Comparison of ENCODE assay signal across 21 cellular contexts in the genomic region with DNA sequence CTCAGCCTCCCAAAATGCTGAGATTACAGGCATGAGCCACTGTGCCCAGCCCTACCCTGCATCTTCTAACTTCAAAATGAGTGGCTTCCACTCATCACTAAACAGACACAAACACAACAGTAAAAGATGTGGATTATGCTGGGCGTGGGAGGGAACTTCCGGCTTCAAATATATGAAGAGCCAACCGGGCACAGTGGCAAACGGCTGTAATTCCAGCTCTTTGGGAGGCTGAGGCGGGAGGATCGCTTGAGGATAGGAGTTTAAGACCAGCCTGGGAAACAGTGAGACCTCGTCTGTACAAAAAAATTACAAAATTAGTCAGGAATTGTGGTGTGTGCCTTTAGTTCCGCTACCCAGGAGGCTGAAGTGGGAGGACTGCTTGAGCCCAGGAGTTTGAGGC.
"Had no signal": no experiment of that assay in that cellular context is flagged by ENCODE, and none has a peak within 500 bp of the region (broad histone marks: within the 10 kb centered on the region; RNA-seq: fewer than 3 reads in every experiment).

No MANE protein-coding gene starts in this region.

- H3K4me3 ChIP-seq: body of pancreas, lung, suprapubic skin, transverse colon had no signal

- H3K4me1 Mint-ChIP-seq: activated CD4-positive, alpha-beta memory T cell treated with anti-CD3 and anti-CD28 coated beads, Interleukin-2, amount 10 ng/mL, durations not matched to agents 7 days and 5 days; mesothelial cell of epicardium had no signal

- H3K27me3 Mint-ChIP-seq: activated CD4-positive, alpha-beta memory T cell treated with anti-CD3 and anti-CD28 coated beads, Interleukin-2, amount 10 ng/mL, durations not matched to agents 7 days and 5 days; natural killer cell treated with Interleukin-12 subunit alpha and Interleukin-12 subunit beta and Interleukin-15 and Interleukin-18, amount 100 ng/mL, for 72 hours; stimulated activated naive CD8-positive, alpha-beta T cell treated with anti-CD3 and anti-CD28 coated beads, Interleukin-15, amount 100 ng/mL, for 72 hours had no signal

- H3K27me3 ChIP-seq: body of pancreas, foreskin keratinocyte, transverse colon had no signal

- H3K4me1 ChIP-seq: body of pancreas, parathyroid adenoma, suprapubic skin, transverse colon had no signal

- H3K36me3 Mint-ChIP-seq: mesothelial cell of epicardium had no signal

- H3K4me3 Mint-ChIP-seq: activated CD4-positive, alpha-beta memory T cell treated with anti-CD3 and anti-CD28 coated beads, Interleukin-2, amount 10 ng/mL, durations not matched to agents 7 days and 5 days; activated T-cell treated with anti-CD3 and anti-CD28 coated beads, Interleukin-2, amount 50 U/mL, for 72 hours; mesothelial cell of epicardium; natural killer cell treated with Interleukin-12 subunit alpha and Interleukin-12 subunit beta and Interleukin-15 and Interleukin-18, amount 100 ng/mL, for 72 hours; stimulated activated naive CD8-positive, alpha-beta T cell treated with anti-CD3 and anti-CD28 coated beads, Interleukin-15, amount 100 ng/mL, for 72 hours had no signal

- H3K27ac Mint-ChIP-seq: activated CD4-positive, alpha-beta memory T cell treated with anti-CD3 and anti-CD28 coated beads, Interleukin-2, amount 10 ng/mL, durations not matched to agents 7 days and 5 days; activated T-cell treated with anti-CD3 and anti-CD28 coated beads, Interleukin-2, amount 50 U/mL, for 72 hours; mesothelial cell of epicardium had no signal

- H3K9me3 ChIP-seq: body of pancreas, suprapubic skin, transverse colon had no signal

- H3K27ac ChIP-seq: body of pancreas, foreskin keratinocyte, parathyroid adenoma, suprapubic skin, transverse colon had no signal

- ATAC-seq: activated T-cell treated with anti-CD3 and anti-CD28 coated beads, Interleukin-2, amount 50 U/mL, for 72 hours; body of pancreas; foreskin keratinocyte; left colon; natural killer cell treated with Interleukin-12 subunit alpha and Interleukin-12 subunit beta and Interleukin-15 and Interleukin-18, amount 100 ng/mL, for 72 hours; stimulated activated naive CD8-positive, alpha-beta T cell treated with anti-CD3 and anti-CD28 coated beads, Interleukin-15, amount 100 ng/mL, for 72 hours had no signal

- H3K9me3 Mint-ChIP-seq: activated CD4-positive, alpha-beta memory T cell treated with anti-CD3 and anti-CD28 coated beads, Interleukin-2, amount 10 ng/mL, durations not matched to agents 7 days and 5 days; activated T-cell treated with anti-CD3 and anti-CD28 coated beads, Interleukin-2, amount 50 U/mL, for 72 hours; mesothelial cell of epicardium; natural killer cell treated with Interleukin-12 subunit alpha and Interleukin-12 subunit beta and Interleukin-15 and Interleukin-18, amount 100 ng/mL, for 72 hours; stimulated activated naive CD8-positive, alpha-beta T cell treated with anti-CD3 and anti-CD28 coated beads, Interleukin-15, amount 100 ng/mL, for 72 hours had no signal

- DNase-seq: activated CD4-positive, alpha-beta memory T cell treated with anti-CD3 and anti-CD28 coated beads, Interleukin-2, amount 10 ng/mL, durations not matched to agents 7 days and 5 days; activated CD4-positive, alpha-beta T cell treated with anti-CD3 and anti-CD28 coated beads for 48 hours; activated CD4-positive, CD25-positive, alpha-beta regulatory T cell; activated CD8-positive, alpha-beta memory T cell treated with anti-CD3 and anti-CD28 coated beads, Interleukin-2, amount 50 U/mL, for 4 hours; activated gamma-delta T cell treated with Interleukin-2 at 50 U/mL for 16 hours; activated T-cell treated with anti-CD3 and anti-CD28 coated beads, Interleukin-2, amount 50 U/mL, for 72 hours; amniotic stem cell; caudate nucleus; foreskin keratinocyte; hippocampal formation; stimulated activated naive CD8-positive, alpha-beta T cell treated with anti-CD3 and anti-CD28 coated beads, Interleukin-15, amount 100 ng/mL, for 72 hours; transverse colon had no signal

- H3K36me3 ChIP-seq: suprapubic skin, transverse colon had no signal

- FAIRE-seq: colon, islet of Langerhans had no signal
